ENCODE assay signal across 8 cellular contexts in genomic region chr17:81684442-81684911, GRCh38. TPM values are rescaled to one million over a fixed set of nuclear protein-coding genes. Genes with fewer than 3 reads are reported as not detected.
DNase-seq lines count a peak whose midpoint lies in the region; ATAC-seq and TF ChIP-seq lines count a peak whose summit lies in the region.

No MANE protein-coding gene starts in this region.

- DNase-seq in heart left ventricle: peak in 1 of 5 donors; percentile 57
- DNase-seq in cardiac septum (ENCODE audit: low spot score): no peak
- DNase-seq in activated T-cell treated with anti-CD3 and anti-CD28 coated beads, Interleukin-2, amount 50 U/mL, for 72 hours: peak in 1 of 2 donors; percentile 58
- no peak for DNase-seq in hepatocyte (ENCODE audit: low spot score)
- no peak for DNase-seq in superior temporal gyrus (ENCODE audit: extremely low spot score)
- DNase-seq in AML-193 (lab: John Stamatoyannopoulos, UW): no peak
- DNase-seq in T1000 (lab: John Stamatoyannopoulos, UW): no peak

- H3K9me2 ChIP-seq in hepatocyte (replicated peaks; ENCODE audit: insufficient read depth): no peaks in the 10 kb centered on the region

- H4K20me1 ChIP-seq in hepatocyte (ENCODE audit: insufficient read depth, poor library complexity, severe bottlenecking): peaks cover 15% of the 10 kb centered on the region

- intact Hi-C loops in heart left ventricle (cut with DNase I) (no loop called here), cardiac septum (cut with DNase I) (no loop called here)

- H3K4me2 ChIP-seq in hepatocyte: peak overlapping the region; percentile 93

- peak overlapping the region; percentile 85 to 100 (median 92) for H3K4me3 ChIP-seq in heart left ventricle
- H3K4me3 ChIP-seq in hepatocyte: peak overlapping the region; percentile 56

- peak overlapping the region; percentile 88 for H3K27ac Mint-ChIP-seq in activated T-cell treated with anti-CD3 and anti-CD28 coated beads, Interleukin-2, amount 50 U/mL, for 72 hours
- peak overlapping the region; percentile 88 for H3K27ac Mint-ChIP-seq in stimulated activated naive CD8-positive, alpha-beta T cell treated with anti-CD3 and anti-CD28 coated beads, Interleukin-15, Interleukin-2, amounts not matched to agents 100 ng/mL and 50 ng/mL, for 24 hours

- no peak for TF ChIP-seq CTCF in heart left ventricle (IDR thresholded peaks at IDR 0.05)
- TF ChIP-seq CTCF in hepatocyte (IDR thresholded peaks at IDR 0.05; ENCODE audit: poor library complexity): no peak

- H3K36me3 Mint-ChIP-seq in activated T-cell treated with anti-CD3 and anti-CD28 coated beads, Interleukin-2, amount 50 U/mL, for 72 hours (ENCODE audit: insufficient read depth in 2 of 2): peaks cover 6 to 14% of the 10 kb centered on the region in 2 donors
- H3K36me3 Mint-ChIP-seq in stimulated activated naive CD8-positive, alpha-beta T cell treated with anti-CD3 and anti-CD28 coated beads, Interleukin-15, Interleukin-2, amounts not matched to agents 100 ng/mL and 50 ng/mL, for 24 hours (ENCODE audit: low read depth): peaks cover 42% of the 10 kb centered on the region

- H3K4me1 Mint-ChIP-seq in activated T-cell treated with anti-CD3 and anti-CD28 coated beads, Interleukin-2, amount 50 U/mL, for 72 hours (ENCODE audit: low read depth): peaks cover 35% of the 10 kb centered on the region
- H3K4me1 Mint-ChIP-seq in stimulated activated naive CD8-positive, alpha-beta T cell treated with anti-CD3 and anti-CD28 coated beads, Interleukin-15, Interleukin-2, amounts not matched to agents 100 ng/mL and 50 ng/mL, for 24 hours (ENCODE audit: low read depth): peaks cover 35% of the 10 kb centered on the region

- peak overlapping the region; percentile 35 to 91 (median 84) for H3K27ac ChIP-seq in heart left ventricle
- peak overlapping the region; percentile 47 for H3K27ac ChIP-seq in hepatocyte

- H3K4me1 ChIP-seq in heart left ventricle (peaks cover 5 to 45% (median 26%) of the 10 kb centered on the region in 12 donors), hepatocyte (ENCODE audit: insufficient read depth) (peaks cover 18% of the 10 kb centered on the region)

- H3K27me3 ChIP-seq in heart left ventricle (no peaks in the 10 kb centered on the region), hepatocyte (no peaks in the 10 kb centered on the region)

- peak in 2 of 4 donors; percentile 1 to 39 for ATAC-seq in heart left ventricle
- ATAC-seq in activated T-cell treated with anti-CD3 and anti-CD28 coated beads, Interleukin-2, amount 50 U/mL, for 72 hours (replicated peaks in 1 of 2): peak in 1 of 2 donors; percentile 39

- peak overlapping the region; percentile 87 to 95 for H3K4me3 Mint-ChIP-seq in activated T-cell treated with anti-CD3 and anti-CD28 coated beads, Interleukin-2, amount 50 U/mL, for 72 hours
- peak overlapping the region; percentile 94 for H3K4me3 Mint-ChIP-seq in stimulated activated naive CD8-positive, alpha-beta T cell treated with anti-CD3 and anti-CD28 coated beads, Interleukin-15, Interleukin-2, amounts not matched to agents 100 ng/mL and 50 ng/mL, for 24 hours

- WGBS in heart left ventricle, 4 donors: 1 to 7% (median 5%) methylated on average over 14 to 16 of the region's 16 CpGs
- 20% methylated on average over 16 of the region's 16 CpGs for WGBS in hepatocyte (ENCODE audit: low lambda C conversion rate, missing lambda C conversion rate)

- H3K36me3 ChIP-seq in heart left ventricle (peaks cover 0 to 61% (median 39%) of the 10 kb centered on the region in 9 donors), hepatocyte (replicated peaks; ENCODE audit: insufficient read depth, low read depth) (no peaks in the 10 kb centered on the region)

- TF ChIP-seq POLR2A in heart left ventricle (IDR thresholded peaks at IDR 0.05): no peak

- no peaks in the 10 kb centered on the region for H3K9me3 ChIP-seq in heart left ventricle
- H3K9me3 ChIP-seq in hepatocyte (ENCODE audit: low read depth): no peaks in the 10 kb centered on the region

- no peaks in the 10 kb centered on the region for H3K9me3 Mint-ChIP-seq in activated T-cell treated with anti-CD3 and anti-CD28 coated beads, Interleukin-2, amount 50 U/mL, for 72 hours
- no peaks in the 10 kb centered on the region for H3K9me3 Mint-ChIP-seq in stimulated activated naive CD8-positive, alpha-beta T cell treated with anti-CD3 and anti-CD28 coated beads, Interleukin-15, Interleukin-2, amounts not matched to agents 100 ng/mL and 50 ng/mL, for 24 hours

- no peaks in the 10 kb centered on the region for H3K27me3 Mint-ChIP-seq in activated T-cell treated with anti-CD3 and anti-CD28 coated beads, Interleukin-2, amount 50 U/mL, for 72 hours (ENCODE audit: low read depth)
- H3K27me3 Mint-ChIP-seq in stimulated activated naive CD8-positive, alpha-beta T cell treated with anti-CD3 and anti-CD28 coated beads, Interleukin-15, Interleukin-2, amounts not matched to agents 100 ng/mL and 50 ng/mL, for 24 hours: no peaks in the 10 kb centered on the region

- H2AFZ ChIP-seq in hepatocyte: no peak overlapping the region

- peaks cover 65% of the 10 kb centered on the region for H3K79me2 ChIP-seq in hepatocyte

RNA-seq across cellular contexts. Expression of gene HGS, which starts 0.7 kb away (rescaled TPM):
- total RNA-seq in heart left ventricle (10 to 100 TPM; 37.4 to 90.8 (median 40.3) TPM), cardiac septum (56.2 TPM), hepatocyte (47.3 and 59.2 TPM in 2 replicates)
- polyA plus RNA-seq in heart left ventricle (10 to 100 TPM; 53.8 to 81.4 TPM), hepatocyte (128 and 142 TPM in 2 replicates)
- total RNA-seq in activated T-cell treated with anti-CD3 and anti-CD28 coated beads, Interleukin-2, amount 50 U/mL, for 72 hours: 10 to 100 TPM; 95.5 to 96.0 TPM

RNA-seq across cellular contexts. Expression of gene ARL16, which starts 0.9 kb away (rescaled TPM):
- total RNA-seq in heart left ventricle: 10 to 100 TPM; 10.2 to 22.3 (median 13.3) TPM
- polyA plus RNA-seq in heart left ventricle: 10 to 100 TPM; 22.4 to 23.6 TPM
- 19.1 TPM for total RNA-seq in cardiac septum
- total RNA-seq in activated T-cell treated with anti-CD3 and anti-CD28 coated beads, Interleukin-2, amount 50 U/mL, for 72 hours: 10 to 100 TPM; 33.0 to 45.3 TPM
- total RNA-seq in hepatocyte: 34.2 and 38.8 TPM in 2 replicates
- polyA plus RNA-seq in hepatocyte: 64.6 and 70.6 TPM in 2 replicates

RNA-seq across cellular contexts. Expression of gene CCDC137, which starts 17.9 kb away (rescaled TPM):
- 10 to 100 TPM in 1 of 9 donors, 1 to 10 TPM in 8; 3.5 to 10.1 (median 6.3) TPM for total RNA-seq in heart left ventricle
- polyA plus RNA-seq in heart left ventricle: 10 to 100 TPM in 1 of 2 donors, 1 to 10 TPM in 1; 8.2 to 20.0 TPM
- total RNA-seq in cardiac septum: 8.2 TPM
- total RNA-seq in activated T-cell treated with anti-CD3 and anti-CD28 coated beads, Interleukin-2, amount 50 U/mL, for 72 hours: 10 to 100 TPM; 26.1 to 46.5 TPM
- total RNA-seq in hepatocyte: 8.3 and 9.1 TPM in 2 replicates
- polyA plus RNA-seq in hepatocyte: 20.5 and 23.0 TPM in 2 replicates

RNA-seq across cellular contexts. Expression of gene OXLD1, which starts 18.1 kb away (rescaled TPM):
- total RNA-seq in heart left ventricle (10 to 100 TPM; 16.9 to 28.8 (median 21.7) TPM), cardiac septum (17.9 TPM), hepatocyte (22.3 and 37.8 TPM in 2 replicates)
- polyA plus RNA-seq in heart left ventricle (10 to 100 TPM; 27.0 to 42.9 TPM), hepatocyte (39.8 and 55.2 TPM in 2 replicates)
- 10 to 100 TPM; 49.1 to 58.8 TPM for total RNA-seq in activated T-cell treated with anti-CD3 and anti-CD28 coated beads, Interleukin-2, amount 50 U/mL, for 72 hours

RNA-seq across cellular contexts. Expression of gene MRPL12, which starts 18.7 kb away (rescaled TPM):
- total RNA-seq in heart left ventricle: 100 to 1,000 TPM in 8 of 9 donors, 10 to 100 TPM in 1; 98.8 to 182 (median 133) TPM
- polyA plus RNA-seq in heart left ventricle: 100 to 1,000 TPM; 343 to 525 TPM
- 117 TPM for total RNA-seq in cardiac septum
- 10 to 100 TPM; 49.1 to 64.7 TPM for total RNA-seq in activated T-cell treated with anti-CD3 and anti-CD28 coated beads, Interleukin-2, amount 50 U/mL, for 72 hours
- 24.5 and 37.0 TPM in 2 replicates for total RNA-seq in hepatocyte
- 94.6 and 96.1 TPM in 2 replicates for polyA plus RNA-seq in hepatocyte
